8 cellular contexts compared by ENCODE assay signal in the genomic region with DNA sequence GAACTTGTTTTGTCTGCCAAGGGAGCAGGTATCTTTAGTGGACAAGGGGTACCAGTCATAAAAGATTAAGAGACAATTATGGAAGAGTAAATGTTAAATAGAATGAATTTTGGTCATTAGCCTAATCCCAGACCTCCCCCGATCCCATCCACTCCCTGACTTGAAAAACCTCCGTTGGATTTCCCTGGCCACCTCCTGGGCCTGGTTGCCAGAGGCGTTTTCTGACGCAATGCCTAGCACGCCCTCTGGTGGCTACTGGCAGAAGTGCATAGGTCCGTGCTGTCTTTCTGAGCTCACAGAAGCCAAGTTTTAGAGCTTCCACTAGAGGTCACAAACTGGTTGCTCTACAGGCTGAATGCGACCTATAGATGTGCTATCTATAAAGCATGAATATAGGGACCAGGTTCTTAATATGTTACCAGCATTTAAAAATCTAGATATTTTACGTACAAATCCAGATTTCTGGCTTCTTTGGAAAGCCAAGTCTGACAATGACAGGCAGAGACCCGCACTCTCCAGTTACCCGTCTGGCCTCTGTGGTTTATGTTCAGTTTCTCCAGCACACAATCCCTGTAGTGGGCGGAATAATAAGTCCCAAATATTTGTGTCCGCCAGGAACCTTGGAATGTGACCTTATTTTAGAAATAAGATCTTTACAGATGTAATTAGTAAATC.
DNase-seq lines count a peak whose midpoint lies in the region; ATAC-seq and TF ChIP-seq lines count a peak whose summit lies in the region.

No MANE protein-coding gene starts in this region.

- TF ChIP-seq CTCF in GM12865 (IDR thresholded peaks at IDR 0.05; ENCODE audit: insufficient read depth, low read depth, low read length, missing control alignments): peak; percentile 99

- H3K27ac ChIP-seq in cingulate gyrus (ENCODE audit: low read depth, low read length): peak overlapping the region; percentile 21

- DNase-seq in GM12865 (ENCODE audit: low read depth): peak; percentile 93
- peak; percentile 86 for DNase-seq in NCI-H69 (lab: John Stamatoyannopoulos, UW)
- peak; percentile 94 for DNase-seq in activated CD4-positive, alpha-beta T cell treated with anti-CD3 and anti-CD28 coated beads for 48 hours
- DNase-seq in left kidney (ENCODE audit: low read depth, low spot score): peak; percentile 97
- DNase-seq in stimulated activated CD4-positive, alpha-beta T cell treated with anti-CD3 and anti-CD28 coated beads, Interleukin-4, amount 100 ng/mL, for 1 hour: peak; percentile 89

- H3K4me3 ChIP-seq in GM12865 (ENCODE audit: low read depth, low read length): no peak overlapping the region

- ATAC-seq in HG03565 (IDR thresholded peaks at IDR 0.05; ENCODE audit: unreplicated experiment): peak; percentile 60
- no peak for ATAC-seq in HG03025 (IDR thresholded peaks at IDR 0.05; ENCODE audit: low FRiP score, unreplicated experiment)
